In the genomic region with DNA sequence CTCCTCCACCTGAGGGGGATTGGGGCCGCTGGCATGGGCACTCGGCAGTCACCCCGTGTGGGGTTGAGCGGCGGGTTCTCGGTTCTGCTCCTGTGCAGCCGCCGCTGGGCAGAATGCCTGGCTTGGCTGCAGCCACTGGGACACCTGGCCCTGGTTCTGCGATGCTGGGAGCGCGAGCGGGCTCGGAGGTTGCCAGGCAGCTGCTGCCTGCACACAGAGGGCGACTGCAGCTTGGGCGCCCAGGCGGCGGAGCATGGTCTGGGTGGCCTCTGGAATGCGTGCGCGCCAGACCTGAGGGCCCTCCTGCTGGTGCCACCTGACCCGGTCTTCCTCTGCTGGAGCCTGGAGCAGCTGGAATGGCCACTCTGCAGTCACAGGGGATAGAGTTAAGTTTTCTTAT, we compare ENCODE assay signal across 1 cellular context.
TF ChIP-seq lines count a peak whose summit lies in the region.

No MANE protein-coding gene starts in this region.

TF ChIP-seq in H1, 55 proteins besides CTCF, POLR2A, EP300 and RAD21 (continued from another document):
- TF ChIP-seq, protein P1, sequence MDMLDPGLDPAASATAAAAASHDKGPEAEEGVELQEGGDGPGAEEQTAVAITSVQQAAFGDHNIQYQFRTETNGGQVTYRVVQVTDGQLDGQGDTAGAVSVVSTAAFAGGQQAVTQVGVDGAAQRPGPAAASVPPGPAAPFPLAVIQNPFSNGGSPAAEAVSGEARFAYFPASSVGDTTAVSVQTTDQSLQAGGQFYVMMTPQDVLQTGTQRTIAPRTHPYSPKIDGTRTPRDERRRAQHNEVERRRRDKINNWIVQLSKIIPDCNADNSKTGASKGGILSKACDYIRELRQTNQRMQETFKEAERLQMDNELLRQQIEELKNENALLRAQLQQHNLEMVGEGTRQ (IDR thresholded peaks at IDR 0.05; ENCODE audit: low read length) = 0 out of 2 replicates have a peak, but pooled peaks have one; percentile 42
- TF ChIP-seq TCF12 (IDR thresholded peaks at IDR 0.05; ENCODE audit: low read depth, low read length) = peak; percentile 42; the same call in 1 of the 2 replicates
- peak; percentile 90 for TF ChIP-seq TAF7 (optimal IDR thresholded peaks at IDR 0.05; ENCODE audit: borderline replicate concordance, low read depth, low read length)
- peak; percentile 81 for TF ChIP-seq TEAD4 (IDR thresholded peaks at IDR 0.05; ENCODE audit: low read depth, low read length)
- TF ChIP-seq POLR2AphosphoS5 (IDR thresholded peaks at IDR 0.05; ENCODE audit: low read depth, low read length) = peak; percentile 92
- TF ChIP-seq, protein P2, sequence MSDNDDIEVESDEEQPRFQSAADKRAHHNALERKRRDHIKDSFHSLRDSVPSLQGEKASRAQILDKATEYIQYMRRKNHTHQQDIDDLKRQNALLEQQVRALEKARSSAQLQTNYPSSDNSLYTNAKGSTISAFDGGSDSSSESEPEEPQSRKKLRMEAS (IDR thresholded peaks at IDR 0.05) = peak; percentile 36; the same call in 1 of the 2 replicates
- peak; percentile 94 for TF ChIP-seq TAF1 (IDR thresholded peaks at IDR 0.05; ENCODE audit: low read depth, low read length)
TF ChIP-seq in H1: peak in this region for 13; not testable (repeated sequence) for 42.
